14 cellular contexts compared by ENCODE assay signal in genomic region chr14:50647282-50647681, GRCh38. TPM values are rescaled to one million over a fixed set of nuclear protein-coding genes. Genes with fewer than 3 reads are reported as not detected.
DNase-seq lines count a peak whose midpoint lies in the region; ATAC-seq and TF ChIP-seq lines count a peak whose summit lies in the region.
"Had no signal": no experiment of that assay in that cellular context is flagged by ENCODE, and none has a peak within 500 bp of the region (broad histone marks: within the 10 kb centered on the region; RNA-seq: fewer than 3 reads in every experiment).

No MANE protein-coding gene starts in this region.

- no peak overlapping the region for H3K27ac ChIP-seq in DOHH2 (ENCODE audit: low read depth, low read length)
- H3K27ac ChIP-seq in osteoblast (ENCODE audit: low read depth, low read length), result no peak overlapping the region
- H3K27ac ChIP-seq in left ventricle myocardium inferior (replicated peaks), result no peak overlapping the region
- H3K27ac ChIP-seq: A549, coronary artery, HL-60 had no signal

- H3K4me3 ChIP-seq in DOHH2 (ENCODE audit: low read length) (peak overlapping the region; percentile 56), osteoblast (ENCODE audit: insufficient read depth, low read length) (no peak overlapping the region), left ventricle myocardium inferior (no peak overlapping the region)
- H3K4me3 ChIP-seq: A549, coronary artery had no signal

- H3K9me3 ChIP-seq in DOHH2 (ENCODE audit: control insufficient read depth, insufficient read depth, low read length) (no peaks in the 10 kb centered on the region), osteoblast (ENCODE audit: low read depth, low read length) (no peaks in the 10 kb centered on the region), left ventricle myocardium inferior (replicated peaks) (no peaks in the 10 kb centered on the region)
- H3K9me3 ChIP-seq: A549 had no signal

- DNase-seq in nucleus accumbens (lab: John Stamatoyannopoulos, UW) (no peak), osteoblast (ENCODE audit: insufficient read length, low spot score, missing footprints) (no peak), left ventricle myocardium inferior (no peak)
- DNase-seq in activated CD4-positive, alpha-beta T cell treated with anti-CD3 and anti-CD28 coated beads for 4 hours, result no peak
- DNase-seq: activated naive CD4-positive, alpha-beta T cell; glutamatergic neuron; NCI-H1417 treated with DMSO at 0.1 percent for 48 hours had no signal

- ATAC-seq in GM19438 (IDR thresholded peaks at IDR 0.05; ENCODE audit: low read depth, unreplicated experiment) (peak; percentile 86), HG02840 (IDR thresholded peaks at IDR 0.05; ENCODE audit: low FRiP score, unreplicated experiment) (peak; percentile 72), HG03571 (IDR thresholded peaks at IDR 0.05; ENCODE audit: unreplicated experiment) (peak; percentile 74)
- ATAC-seq: A549 had no signal

- no peak for TF ChIP-seq CTCF in DOHH2 (IDR thresholded peaks at IDR 0.05; ENCODE audit: low read depth, low read length, poor library complexity, severe bottlenecking)
- TF ChIP-seq CTCF in osteoblast (IDR thresholded peaks at IDR 0.05; ENCODE audit: extremely low read depth, low read depth, low read length), result no peak
- no peak for TF ChIP-seq CTCF in left ventricle myocardium inferior (IDR thresholded peaks at IDR 0.05; ENCODE audit: borderline replicate concordance)

- H4K20me1 ChIP-seq in DOHH2 (ENCODE audit: control insufficient read depth, insufficient read depth, low read depth, low read length), result no peaks in the 10 kb centered on the region
- H4K20me1 ChIP-seq in osteoblast (ENCODE audit: insufficient read depth, low read length), result peaks cover under 1% of the 10 kb centered on the region

- H3K36me3 ChIP-seq in DOHH2 (ENCODE audit: control insufficient read depth, low read length), result peaks cover 13% of the 10 kb centered on the region
- H3K36me3 ChIP-seq in osteoblast (ENCODE audit: insufficient read depth, low read length), result peaks cover 15% of the 10 kb centered on the region
- H3K36me3 ChIP-seq in left ventricle myocardium inferior, result peaks cover 2% of the 10 kb centered on the region

- H3K4me1 ChIP-seq in DOHH2 (ENCODE audit: control insufficient read depth, low read length) (peaks cover 36% of the 10 kb centered on the region), osteoblast (ENCODE audit: insufficient read depth, low read length) (peaks cover 18% of the 10 kb centered on the region), left ventricle myocardium inferior (peaks cover 41% of the 10 kb centered on the region)
- H3K4me1 ChIP-seq: A549 had no signal

- H3K79me2 ChIP-seq in DOHH2 (ENCODE audit: control insufficient read depth, low read length) (peaks cover 40% of the 10 kb centered on the region), osteoblast (ENCODE audit: insufficient read depth, low read length) (peaks cover 64% of the 10 kb centered on the region)

- no peaks in the 10 kb centered on the region for H3F3A ChIP-seq in DOHH2 (ENCODE audit: control insufficient read depth, insufficient read depth)

- H3K27me3 ChIP-seq in DOHH2 (ENCODE audit: control insufficient read depth, low read length) (no peaks in the 10 kb centered on the region), osteoblast (ENCODE audit: insufficient read depth, low read length) (no peaks in the 10 kb centered on the region), left ventricle myocardium inferior (ENCODE audit: low read depth) (no peaks in the 10 kb centered on the region)

- intact Hi-C loops in left ventricle myocardium inferior (cut with micrococcal nuclease), result no loop called here

- no peaks in the 10 kb centered on the region for H3K9me2 ChIP-seq in DOHH2 (replicated peaks; ENCODE audit: control insufficient read depth, low read length)

- no peak overlapping the region for H2AFZ ChIP-seq in osteoblast (ENCODE audit: low read length)

- H3K4me2 ChIP-seq in DOHH2 (ENCODE audit: low read length) (peak overlapping the region; percentile 64), osteoblast (ENCODE audit: insufficient read depth, low read length) (no peak overlapping the region)
- H3K4me2 ChIP-seq: A549 had no signal

RNA-seq across cellular contexts. Expression of gene SAV1, which starts 20.8 kb away (rescaled TPM):
- total RNA-seq in osteoblast (44.2 and 50.1 TPM in 2 replicates), left ventricle myocardium inferior (29.5 TPM)
